In the genomic region with DNA sequence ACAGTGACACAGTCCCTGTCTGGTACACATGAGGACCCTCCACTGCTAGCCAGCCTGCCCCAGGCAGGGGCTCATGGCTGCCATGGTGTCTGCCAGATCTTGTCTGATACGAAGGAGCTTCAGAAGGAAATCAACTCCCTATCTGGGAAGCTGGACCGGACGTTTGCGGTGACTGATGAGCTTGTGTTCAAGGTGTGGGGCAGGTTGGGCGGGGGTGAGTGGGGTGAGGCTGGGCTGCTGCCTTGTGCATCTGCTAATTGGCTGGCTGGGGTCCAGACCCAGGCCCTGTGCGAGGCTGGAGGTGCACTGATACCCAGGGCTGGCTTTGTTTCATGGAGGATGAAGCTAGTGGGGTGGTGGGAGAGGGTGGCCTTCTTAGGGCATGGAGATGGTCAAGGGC, we compare ENCODE assay signal across 18 cellular contexts. TPM values are rescaled to one million over a fixed set of nuclear protein-coding genes. Genes with fewer than 3 reads are reported as not detected.
DNase-seq lines count a peak whose midpoint lies in the region; ATAC-seq and TF ChIP-seq lines count a peak whose summit lies in the region.
"Had no signal": no experiment of that assay in that cellular context is flagged by ENCODE, and none has a peak within 500 bp of the region (broad histone marks: within the 10 kb centered on the region; RNA-seq: fewer than 3 reads in every experiment).

No MANE protein-coding gene starts in this region.

- H3K9me3 ChIP-seq in CD4-positive, CD25-positive, alpha-beta regulatory T cell (ENCODE audit: control insufficient read depth in 2 of 2, low read length in 2 of 2) = no peaks in the 10 kb centered on the region
- H3K9me3 ChIP-seq in osteoblast (ENCODE audit: low read depth, low read length) = no peaks in the 10 kb centered on the region

- peak; percentile 1 to 12 for ATAC-seq in CD4-positive, CD25-positive, alpha-beta regulatory T cell (ENCODE audit: low read depth in 2 of 2)
- ATAC-seq in activated T-helper 17 cell treated with anti-CD3 and anti-CD28 coated beads, Interleukin-2, amount 50 U/mL, for 72 hours (replicated peaks) = peak; percentile 6
- ATAC-seq: CD8-positive, alpha-beta T cell; GM12878; HCT116 had no signal

- H3K27me3 Mint-ChIP-seq in CD4-positive, CD25-positive, alpha-beta regulatory T cell = no peaks in the 10 kb centered on the region
- no peaks in the 10 kb centered on the region for H3K27me3 Mint-ChIP-seq in activated T-helper 17 cell treated with anti-CD3 and anti-CD28 coated beads, Interleukin-2, amount 50 U/mL, for 72 hours
- H3K27me3 Mint-ChIP-seq in type B pancreatic cell = no peaks in the 10 kb centered on the region

- H3K9me3 Mint-ChIP-seq in CD4-positive, CD25-positive, alpha-beta regulatory T cell = peaks cover 0 to 2% (median 0%) of the 10 kb centered on the region in 7 donors
- no peaks in the 10 kb centered on the region for H3K9me3 Mint-ChIP-seq in activated T-helper 17 cell treated with anti-CD3 and anti-CD28 coated beads, Interleukin-2, amount 50 U/mL, for 72 hours
- no peaks in the 10 kb centered on the region for H3K9me3 Mint-ChIP-seq in type B pancreatic cell
- H3K9me3 Mint-ChIP-seq: CD8-positive, alpha-beta T cell had no signal

- H3K27me3 ChIP-seq in CD4-positive, CD25-positive, alpha-beta regulatory T cell (ENCODE audit: control insufficient read depth, insufficient read depth, low read length) = no peaks in the 10 kb centered on the region
- H3K27me3 ChIP-seq in H7 (ENCODE audit: control insufficient read depth, insufficient read depth, low read length) = no peaks in the 10 kb centered on the region
- no peaks in the 10 kb centered on the region for H3K27me3 ChIP-seq in osteoblast (ENCODE audit: insufficient read depth, low read length)

- H3K4me1 Mint-ChIP-seq in CD4-positive, CD25-positive, alpha-beta regulatory T cell = peaks cover 0 to 72% (median 21%) of the 10 kb centered on the region in 4 donors
- peaks cover 8% of the 10 kb centered on the region for H3K4me1 Mint-ChIP-seq in activated T-helper 17 cell treated with anti-CD3 and anti-CD28 coated beads, Interleukin-2, amount 50 U/mL, for 72 hours
- H3K4me1 Mint-ChIP-seq in type B pancreatic cell (ENCODE audit: unreplicated experiment) = no peaks in the 10 kb centered on the region
- H3K4me1 Mint-ChIP-seq: H9 had no signal

- no peaks in the 10 kb centered on the region for H3K79me2 ChIP-seq in osteoblast (ENCODE audit: insufficient read depth, low read length)

- peak overlapping the region in 2 of 3 donors; percentile 52 to 92 for H3K27ac Mint-ChIP-seq in CD4-positive, CD25-positive, alpha-beta regulatory T cell
- H3K27ac Mint-ChIP-seq in activated T-helper 17 cell treated with anti-CD3 and anti-CD28 coated beads, Interleukin-2, amount 50 U/mL, for 72 hours = peak overlapping the region; percentile 70
- H3K27ac Mint-ChIP-seq in type B pancreatic cell = no peak overlapping the region
- H3K27ac Mint-ChIP-seq: CD8-positive, alpha-beta T cell; H9 had no signal

- H4K20me1 ChIP-seq in osteoblast (ENCODE audit: insufficient read depth, low read length) = no peaks in the 10 kb centered on the region

- H3K27ac ChIP-seq in CD4-positive, CD25-positive, alpha-beta regulatory T cell (ENCODE audit: insufficient read depth, low read length, poor library complexity, severe bottlenecking) = peak overlapping the region; percentile 51
- H3K27ac ChIP-seq in osteoblast (ENCODE audit: low read depth, low read length) = no peak overlapping the region
- H3K27ac ChIP-seq: GM23248 had no signal

- no peak for TF ChIP-seq CTCF in osteoblast (IDR thresholded peaks at IDR 0.05; ENCODE audit: extremely low read depth, low read depth, low read length)
- no peak for TF ChIP-seq CTCF in type B pancreatic cell (conservative IDR thresholded peaks at IDR 0.05)

- H3K36me3 ChIP-seq in CD4-positive, CD25-positive, alpha-beta regulatory T cell (ENCODE audit: control insufficient read depth, insufficient read depth, low read length) = peaks cover 29% of the 10 kb centered on the region
- H3K36me3 ChIP-seq in H7 (replicated peaks; ENCODE audit: control insufficient read depth, insufficient read depth, low read length) (no peaks in the 10 kb centered on the region), osteoblast (ENCODE audit: insufficient read depth, low read length) (no peaks in the 10 kb centered on the region)

- no peak overlapping the region for H2AFZ ChIP-seq in osteoblast (ENCODE audit: low read length)
- H2AFZ ChIP-seq: GM23248 had no signal

- peak overlapping the region in 2 of 4 donors; percentile 58 to 60 for H3K4me3 Mint-ChIP-seq in CD4-positive, CD25-positive, alpha-beta regulatory T cell
- H3K4me3 Mint-ChIP-seq in activated T-helper 17 cell treated with anti-CD3 and anti-CD28 coated beads, Interleukin-2, amount 50 U/mL, for 72 hours = no peak overlapping the region
- no peak overlapping the region for H3K4me3 Mint-ChIP-seq in type B pancreatic cell
- H3K4me3 Mint-ChIP-seq: CD8-positive, alpha-beta T cell; H9 had no signal

- peak in 1 of 3 donors; percentile 65 for DNase-seq in CD4-positive, CD25-positive, alpha-beta regulatory T cell
- DNase-seq in H7 = peak; percentile 28
- DNase-seq in osteoblast (ENCODE audit: insufficient read length, low spot score, missing footprints) = peak; percentile 22
- no peak for DNase-seq in COLO668 (lab: John Stamatoyannopoulos, UW; ENCODE audit: unreplicated experiment)
- DNase-seq in type B pancreatic cell (ENCODE audit: extremely low spot score, unreplicated experiment) = no peak
- DNase-seq: C1 segment of cervical spinal cord; CD8-positive, alpha-beta T cell; DMS 273 treated with DMSO at 0.1 percent for 48 hours; DMS79; EL; GDM1; GM23248; H9 had no signal

- H3K4me1 ChIP-seq in CD4-positive, CD25-positive, alpha-beta regulatory T cell (ENCODE audit: control insufficient read depth, insufficient read depth, low read length, poor library complexity, severe bottlenecking) = peaks cover 65% of the 10 kb centered on the region
- no peaks in the 10 kb centered on the region for H3K4me1 ChIP-seq in osteoblast (ENCODE audit: insufficient read depth, low read length)

- H3K4me2 ChIP-seq in osteoblast (ENCODE audit: insufficient read depth, low read length) = no peak overlapping the region

- no peak overlapping the region for H3K4me3 ChIP-seq in CD4-positive, CD25-positive, alpha-beta regulatory T cell (ENCODE audit: low read depth, low read length)
- H3K4me3 ChIP-seq in H7 (ENCODE audit: insufficient read depth, low read depth, low read length) (no peak overlapping the region), osteoblast (ENCODE audit: insufficient read depth, low read length) (no peak overlapping the region)
- H3K4me3 ChIP-seq: GM12878, GM23248 had no signal

- peaks cover 18% of the 10 kb centered on the region for H3K36me3 Mint-ChIP-seq in CD4-positive, CD25-positive, alpha-beta regulatory T cell
- peaks cover 82% of the 10 kb centered on the region for H3K36me3 Mint-ChIP-seq in activated T-helper 17 cell treated with anti-CD3 and anti-CD28 coated beads, Interleukin-2, amount 50 U/mL, for 72 hours (ENCODE audit: low read depth)
- peaks cover 4% of the 10 kb centered on the region for H3K36me3 Mint-ChIP-seq in type B pancreatic cell

RNA-seq across cellular contexts. Expression of gene CCDC22, which starts 13.8 kb away (rescaled TPM):
- 18.3 TPM for total RNA-seq in CD4-positive, CD25-positive, alpha-beta regulatory T cell
- polyA plus RNA-seq in CD4-positive, CD25-positive, alpha-beta regulatory T cell = 10 to 100 TPM; 18.8 to 34.6 (median 28.0) TPM
- total RNA-seq in H7 (2014; rRNA removed; shearing (Covaris generic)) = 11.1 and 13.7 TPM in 2 replicates
- total RNA-seq in activated T-helper 17 cell treated with anti-CD3 and anti-CD28 coated beads, Interleukin-2, amount 50 U/mL, for 72 hours = 10 to 100 TPM; 21.7 to 33.0 TPM
- total RNA-seq in osteoblast (13.3 and 15.6 TPM in 2 replicates), type B pancreatic cell (ENCODE audit: low replicate concordance) (13.0 and 16.6 TPM in 2 replicates)

RNA-seq across cellular contexts. Expression of gene FOXP3, which starts 15.4 kb away (rescaled TPM):
- 198 TPM for total RNA-seq in CD4-positive, CD25-positive, alpha-beta regulatory T cell
- polyA plus RNA-seq in CD4-positive, CD25-positive, alpha-beta regulatory T cell = 100 to 1,000 TPM; 154 to 190 (median 172) TPM
- 0.14 and 0.37 TPM in 2 replicates for total RNA-seq in H7 (2014; rRNA removed; shearing (Covaris generic))
- total RNA-seq in activated T-helper 17 cell treated with anti-CD3 and anti-CD28 coated beads, Interleukin-2, amount 50 U/mL, for 72 hours = 100 to 1,000 TPM in 1 of 2 donors, 10 to 100 TPM in 1; 80.4 to 109 TPM
- total RNA-seq in osteoblast = not detected in 2 replicates
- 0.24 and 0.58 TPM in 2 replicates for total RNA-seq in type B pancreatic cell (ENCODE audit: low replicate concordance)
- total RNA-seq: A172, A673, GM23248 had no signal

RNA-seq across cellular contexts. Expression of gene CACNA1F, which starts 15.9 kb away (rescaled TPM):
- total RNA-seq in CD4-positive, CD25-positive, alpha-beta regulatory T cell = 0.69 TPM
- polyA plus RNA-seq in CD4-positive, CD25-positive, alpha-beta regulatory T cell = not detected
- 0.55 and 2.1 TPM in 2 replicates for total RNA-seq in H7 (2014; rRNA removed; shearing (Covaris generic))
- total RNA-seq in activated T-helper 17 cell treated with anti-CD3 and anti-CD28 coated beads, Interleukin-2, amount 50 U/mL, for 72 hours = 1 to 10 TPM in 1 of 2 donors, under 1 TPM in 1; 0.82 to 6.2 TPM
- not detected in 2 replicates for total RNA-seq in osteoblast
- 0.17 and 0.48 TPM in 2 replicates for total RNA-seq in type B pancreatic cell (ENCODE audit: low replicate concordance)
- total RNA-seq: A172, A673, GM23248 had no signal
- polyA plus RNA-seq: GM23248 had no signal

RNA-seq across cellular contexts. Expression of gene PPP1R3F, which starts 20.5 kb away (rescaled TPM):
- total RNA-seq in CD4-positive, CD25-positive, alpha-beta regulatory T cell = 19.4 TPM
- 10 to 100 TPM; 11.8 to 28.0 (median 15.1) TPM for polyA plus RNA-seq in CD4-positive, CD25-positive, alpha-beta regulatory T cell
- total RNA-seq in H7 (2014; rRNA removed; shearing (Covaris generic)) = 8.9 and 16.4 TPM in 2 replicates
- 1 to 10 TPM; 6.6 to 8.8 TPM for total RNA-seq in activated T-helper 17 cell treated with anti-CD3 and anti-CD28 coated beads, Interleukin-2, amount 50 U/mL, for 72 hours
- total RNA-seq in osteoblast (3.2 and 4.0 TPM in 2 replicates), type B pancreatic cell (ENCODE audit: low replicate concordance) (5.7 and 8.0 TPM in 2 replicates)

RNA-seq across cellular contexts. Expression of gene SYP, which starts 49.1 kb away (rescaled TPM):
- 1.3 TPM for total RNA-seq in CD4-positive, CD25-positive, alpha-beta regulatory T cell
- polyA plus RNA-seq in CD4-positive, CD25-positive, alpha-beta regulatory T cell = under 1 TPM; 0.67 to 0.95 (median 0.84) TPM
- total RNA-seq in H7 (2014; rRNA removed; shearing (Covaris generic)) = 1.7 and 1.9 TPM in 2 replicates
- 10 to 100 TPM; 16.6 to 53.4 TPM for total RNA-seq in activated T-helper 17 cell treated with anti-CD3 and anti-CD28 coated beads, Interleukin-2, amount 50 U/mL, for 72 hours
- total RNA-seq in osteoblast (0.29 and 0.36 TPM in 2 replicates), type B pancreatic cell (ENCODE audit: low replicate concordance) (13.6 and 14.8 TPM in 2 replicates)

Comparison
In these comparisons a context has a peak if more than half of its experiments do, and no peak if none do; other contexts are left out.
1. DNase-seq: peak in H7 (single experiment) and osteoblast (single experiment); none in COLO668 (single experiment) and type B pancreatic cell (single experiment).
2. RNA of gene FOXP3, which starts 15.4 kb away (total RNA-seq): 198 TPM in CD4-positive, CD25-positive, alpha-beta regulatory T cell (single experiment) and 80.4 to 109 TPM in activated T-helper 17 cell treated with anti-CD3 and anti-CD28 coated beads, Interleukin-2, amount 50 U/mL, for 72 hours; 0.24 to 0.58 TPM in type B pancreatic cell, 0.14 to 0.37 TPM in H7 and not detected in osteoblast; every median in the first group is over 10 times any median in the second.